In genomic region chr17:73165616-73166404, GRCh38 we compare ENCODE assay signal across 8 cellular contexts. TPM values are rescaled to one million over a fixed set of nuclear protein-coding genes. Genes with fewer than 3 reads are reported as not detected.
DNase-seq lines count a peak whose midpoint lies in the region; ATAC-seq and TF ChIP-seq lines count a peak whose summit lies in the region.

No MANE protein-coding gene starts in this region.

- no peaks in the 10 kb centered on the region for H3K9me3 Mint-ChIP-seq in T-cell

- no peak for TF ChIP-seq POLR2A in heart left ventricle (IDR thresholded peaks at IDR 0.05)

- no peak overlapping the region for H3K27ac Mint-ChIP-seq in T-cell

- peaks cover 0 to 30% (median 8%) of the 10 kb centered on the region in 12 donors for H3K4me1 ChIP-seq in heart left ventricle

- intact Hi-C loops in heart left ventricle (cut with DNase I) = loop anchor here in 2 of 10 donors (10.0 kb wide), 2 partner anchors 601 to 611 kb away; no protein-coding TSS in a partner anchor

- H3K4me3 Mint-ChIP-seq in T-cell = peak overlapping the region; percentile 44 to 66 (median 55)

- H3K4me3 ChIP-seq in heart left ventricle (peak overlapping the region; percentile 9 to 65 (median 56)), skeletal muscle cell (ENCODE audit: low read depth, low read length) (peak overlapping the region; percentile 46)

- ATAC-seq in T-cell (replicated peaks in 1 of 4) (peak in 1 of 4 experiments; percentile 23), heart left ventricle (peak in 1 of 4 donors; percentile 20), GM21737 (IDR thresholded peaks at IDR 0.05; ENCODE audit: unreplicated experiment) (no peak)

- CTCF ChIA-PET in T-cell (lab: Charles Lee) = no interaction called here

- peak overlapping the region in 1 of 12 donors; percentile 14 for H3K27ac ChIP-seq in heart left ventricle

- no peaks in the 10 kb centered on the region for H3K36me3 ChIP-seq in heart left ventricle

- WGBS in heart left ventricle, 4 donors = 1 to 2% (median 1%) methylated on average over 35 to 51 of the region's 51 CpGs

- no peaks in the 10 kb centered on the region for H3K9me3 ChIP-seq in heart left ventricle

- POLR2A ChIA-PET in T-cell (lab: Charles Lee) = no interaction called here

- peaks cover 7 to 83% (median 34%) of the 10 kb centered on the region in 9 donors for H3K27me3 ChIP-seq in heart left ventricle

- peak; percentile 51 for DNase-seq in DMS53 (lab: John Stamatoyannopoulos, UW)
- no peak for DNase-seq in DMS53 treated with DMSO at 0.1 percent for 48 hours (lab: John Stamatoyannopoulos, UW; ENCODE audit: unreplicated experiment)
- DNase-seq in T-cell = no peak
- DNase-seq in heart left ventricle = no peak
- no peak for DNase-seq in skeletal muscle cell (ENCODE audit: low read depth)
- no peak for DNase-seq in Kasumi-1 (lab: John Stamatoyannopoulos, UW)
- DNase-seq in cerebellum (ENCODE audit: low spot score) = no peak

- peaks cover 59 to 73% of the 10 kb centered on the region in 2 donors for H3K27me3 Mint-ChIP-seq in T-cell

- H3K36me3 Mint-ChIP-seq in T-cell = no peaks in the 10 kb centered on the region

- H3K4me1 Mint-ChIP-seq in T-cell = peaks cover 19 to 35% (median 21%) of the 10 kb centered on the region in 3 donors

- TF ChIP-seq CTCF in heart left ventricle (IDR thresholded peaks at IDR 0.05) = no peak

RNA-seq across cellular contexts. Expression of gene SSTR2, which starts 1.0 kb away (rescaled TPM):
- total RNA-seq in T-cell (not detected), heart left ventricle (1 to 10 TPM in 3 of 9 donors, under 1 TPM in 6; 0.09 to 2.4 (median 0.23) TPM), cerebellum (58.7 TPM)
- polyA plus RNA-seq in heart left ventricle = under 1 TPM; 0.12 to 0.27 TPM

RNA-seq across cellular contexts. Expression of gene COG1, which starts 27.0 kb away (rescaled TPM):
- total RNA-seq in T-cell (10 to 100 TPM; 66.3 to 77.2 (median 73.3) TPM), heart left ventricle (10 to 100 TPM; 38.4 to 65.6 (median 55.1) TPM), cerebellum (24.0 TPM)
- polyA plus RNA-seq in heart left ventricle = 10 to 100 TPM; 20.2 to 78.7 TPM

Comparison
In these comparisons a context has a peak if more than half of its experiments do, and no peak if none do; other contexts are left out.
1. RNA of gene SSTR2, which starts 1.0 kb away (total RNA-seq): 58.7 TPM in cerebellum (single experiment); 0.09 to 2.4 TPM in heart left ventricle and not detected in T-cell; every median in the first group is over 10 times any median in the second.